ENCODE assay signal across 8 cellular contexts in genomic region chr9:124774131-124774978, GRCh38. TPM values are rescaled to one million over a fixed set of nuclear protein-coding genes. Genes with fewer than 3 reads are reported as not detected.
DNase-seq lines count a peak whose midpoint lies in the region; ATAC-seq and TF ChIP-seq lines count a peak whose summit lies in the region.

No MANE protein-coding gene starts in this region.

- H3K9me3 ChIP-seq in CD4-positive, CD25-positive, alpha-beta regulatory T cell (ENCODE audit: control insufficient read depth in 2 of 2, low read length in 2 of 2): no peaks in the 10 kb centered on the region
- no peaks in the 10 kb centered on the region for H3K9me3 ChIP-seq in HAP-1

- H3K36me3 ChIP-seq in CD4-positive, CD25-positive, alpha-beta regulatory T cell (ENCODE audit: control insufficient read depth, insufficient read depth, low read length): no peaks in the 10 kb centered on the region
- H3K36me3 ChIP-seq in HAP-1 (replicated peaks): no peaks in the 10 kb centered on the region

- peak in 1 of 2 donors; percentile 23 for ATAC-seq in CD4-positive, CD25-positive, alpha-beta regulatory T cell (ENCODE audit: low read depth in 2 of 2)
- ATAC-seq in left lobe of liver (peak; percentile 46), GM18870 (IDR thresholded peaks at IDR 0.05; ENCODE audit: unreplicated experiment) (no peak)

- H3K36me3 Mint-ChIP-seq in CD4-positive, CD25-positive, alpha-beta regulatory T cell: no peaks in the 10 kb centered on the region

- H3K4me1 ChIP-seq in CD4-positive, CD25-positive, alpha-beta regulatory T cell (ENCODE audit: control insufficient read depth, insufficient read depth, low read length, poor library complexity, severe bottlenecking): peaks cover 37% of the 10 kb centered on the region
- peaks cover 3% of the 10 kb centered on the region; the same call in 1 of the 2 replicates for H3K4me1 ChIP-seq in HAP-1

- peak overlapping the region; percentile 58 to 96 (median 69) for H3K4me3 Mint-ChIP-seq in CD4-positive, CD25-positive, alpha-beta regulatory T cell

- TF ChIP-seq CTCF in cardiac fibroblast (IDR thresholded peaks at IDR 0.05; ENCODE audit: low read depth, low read length): peak; percentile 76

- H3K4me1 Mint-ChIP-seq in CD4-positive, CD25-positive, alpha-beta regulatory T cell: peaks cover 5 to 60% (median 34%) of the 10 kb centered on the region in 4 donors

- no peak overlapping the region for H3K4me3 ChIP-seq in CD4-positive, CD25-positive, alpha-beta regulatory T cell (ENCODE audit: low read depth, low read length)
- H3K4me3 ChIP-seq in HAP-1 (no peak overlapping the region), cardiac fibroblast (replicated peaks in 1 of 2; ENCODE audit: low read depth in 2 of 2, low read length in 2 of 2) (no peak overlapping the region)

- no peak overlapping the region for H3K27ac ChIP-seq in CD4-positive, CD25-positive, alpha-beta regulatory T cell (ENCODE audit: insufficient read depth, low read length, poor library complexity, severe bottlenecking)

- peak overlapping the region in 1 of 3 donors; percentile 75 for H3K27ac Mint-ChIP-seq in CD4-positive, CD25-positive, alpha-beta regulatory T cell

- in situ Hi-C loops in HAP-1 (cut with MboI; ENCODE audit: low sequenced_read_pairs): loop anchor here (5.0 kb wide), 3 partner anchors 78 to 603 kb away; partner anchors contain the start of genes SCAI and WDR38

- DNase-seq in CD4-positive, CD25-positive, alpha-beta regulatory T cell: peak; percentile 67 to 86 (median 76)
- DNase-seq in HAP-1 (ENCODE audit: low spot score in 2 of 2): peak; percentile 62 to 92
- peak; percentile 20 for DNase-seq in NCI-H2227 treated with DMSO at 0.1 percent for 48 hours (lab: John Stamatoyannopoulos, UW)
- peak; percentile 57 for DNase-seq in activated CD4-positive, CD25-positive, alpha-beta regulatory T cell treated with anti-CD3 and anti-CD28 coated beads, Interleukin-2, amount 50 U/mL, for 16 hours (ENCODE audit: low read depth, low spot score)
- peak; percentile 81 to 84 for DNase-seq in cardiac fibroblast (ENCODE audit: low read depth in 2 of 2)
- DNase-seq in left lobe of liver (ENCODE audit: low spot score): peak; percentile 79
- peak; percentile 89 to 90 for DNase-seq in stimulated activated CD4-positive, alpha-beta T cell treated with anti-CD3 and anti-CD28 coated beads, Interleukin-2, amount 100 ng/mL, for 48 hours

- peaks cover 56% of the 10 kb centered on the region for H3K27me3 Mint-ChIP-seq in CD4-positive, CD25-positive, alpha-beta regulatory T cell

- no peaks in the 10 kb centered on the region for H3K9me3 Mint-ChIP-seq in CD4-positive, CD25-positive, alpha-beta regulatory T cell

- H3K27me3 ChIP-seq in CD4-positive, CD25-positive, alpha-beta regulatory T cell (ENCODE audit: control insufficient read depth, insufficient read depth, low read length): peaks cover 13% of the 10 kb centered on the region
- no peaks in the 10 kb centered on the region for H3K27me3 ChIP-seq in HAP-1 (ENCODE audit: low read depth)

RNA-seq across cellular contexts. Expression of gene OLFML2A, which starts 2.6 kb away (rescaled TPM):
- not detected for total RNA-seq in CD4-positive, CD25-positive, alpha-beta regulatory T cell
- not detected for polyA plus RNA-seq in CD4-positive, CD25-positive, alpha-beta regulatory T cell
- 0.35 TPM for total RNA-seq in left lobe of liver

RNA-seq across cellular contexts. Expression of gene NR6A1, which starts 3.2 kb away (rescaled TPM):
- total RNA-seq in CD4-positive, CD25-positive, alpha-beta regulatory T cell: 0.05 TPM
- polyA plus RNA-seq in CD4-positive, CD25-positive, alpha-beta regulatory T cell: not detected
- total RNA-seq in left lobe of liver: 2.4 TPM

Comparison
In these comparisons a context has a peak if more than half of its experiments do, and no peak if none do; other contexts are left out.
1. DNase-seq: peak in every context shown above with its lines; median percentile 90 in stimulated activated CD4-positive, alpha-beta T cell treated with anti-CD3 and anti-CD28 coated beads, Interleukin-2, amount 100 ng/mL, for 48 hours; 82 in cardiac fibroblast; 79 in left lobe of liver; 77 in HAP-1; 76 in CD4-positive, CD25-positive, alpha-beta regulatory T cell; 57 in activated CD4-positive, CD25-positive, alpha-beta regulatory T cell treated with anti-CD3 and anti-CD28 coated beads, Interleukin-2, amount 50 U/mL, for 16 hours; 20 in NCI-H2227 treated with DMSO at 0.1 percent for 48 hours.